ENCODE assay signal across 8 cellular contexts in genomic region chr9:91060520-91061343, GRCh38.
DNase-seq lines count a peak whose midpoint lies in the region; ATAC-seq and TF ChIP-seq lines count a peak whose summit lies in the region.

No MANE protein-coding gene starts in this region.

- no peak for TF ChIP-seq POLR2A in sigmoid colon (IDR thresholded peaks at IDR 0.05)

- DNase-seq in GM03348 (ENCODE audit: low spot score) (peak; percentile 85), NCI-H460 (ENCODE audit: extremely low read depth, low read depth) (peak; percentile 98), fibroblast of lung (ENCODE audit: low read depth in 2 of 2) (peak; percentile 95 to 100), sigmoid colon (peak; percentile 79), germinal center (ENCODE audit: low spot score) (no peak), NCI-H2227 (lab: John Stamatoyannopoulos, UW; ENCODE audit: unreplicated experiment) (no peak)
- DNase-seq in activated CD8-positive, alpha-beta memory T cell treated with anti-CD3 and anti-CD28 coated beads for 24 hours: no peak

- peak overlapping the region; percentile 86 for H3K27ac ChIP-seq in fibroblast of lung (ENCODE audit: insufficient read depth, low read length)
- H3K27ac ChIP-seq in sigmoid colon: peak overlapping the region; percentile 32 to 60 (median 48)

- H3K27me3 ChIP-seq in fibroblast of lung (ENCODE audit: control insufficient read depth, insufficient read depth, low read length) (no peaks in the 10 kb centered on the region), sigmoid colon (no peaks in the 10 kb centered on the region)

- intact Hi-C loops in sigmoid colon (cut with DNase I): no loop called here

- H4K20me1 ChIP-seq in fibroblast of lung (ENCODE audit: control insufficient read depth, extremely low read depth, insufficient read depth, low read length): no peaks in the 10 kb centered on the region

- no peaks in the 10 kb centered on the region for H3K79me2 ChIP-seq in fibroblast of lung (ENCODE audit: control insufficient read depth, insufficient read depth, low read length)

- peak overlapping the region; percentile 78 for H3K4me2 ChIP-seq in fibroblast of lung (ENCODE audit: extremely low read depth, insufficient read depth, low read length)

- WGBS in sigmoid colon, 2 donors: 5 to 41% methylated on average over 8 of the region's 8 CpGs

- H3K9ac ChIP-seq in fibroblast of lung (ENCODE audit: insufficient read depth, low read length): no peak overlapping the region

- no peaks in the 10 kb centered on the region for H3K36me3 ChIP-seq in fibroblast of lung (ENCODE audit: control insufficient read depth, insufficient read depth, low read length)
- no peaks in the 10 kb centered on the region for H3K36me3 ChIP-seq in sigmoid colon

- H2AFZ ChIP-seq in fibroblast of lung (ENCODE audit: low read length): no peak overlapping the region

- TF ChIP-seq CTCF in fibroblast of lung (conservative IDR thresholded peaks at IDR 0.05 in 1 of 2, IDR thresholded peaks at IDR 0.05 in 1 of 2; ENCODE audit: low read depth in 1 of 2, low read length in 2 of 2) (no peak), sigmoid colon (IDR thresholded peaks at IDR 0.05) (no peak)

- H3K4me3 ChIP-seq in fibroblast of lung (replicated peaks in 1 of 4; ENCODE audit: control extremely low read depth in 1 of 4, insufficient read depth in 1 of 4, low read depth in 3 of 4, low read length in 4 of 4) (peak overlapping the region in 2 of 4 experiments; percentile 18 to 30), sigmoid colon (no peak overlapping the region)

- H3K9me3 ChIP-seq in fibroblast of lung (ENCODE audit: control insufficient read depth, insufficient read depth, low read depth, low read length) (no peaks in the 10 kb centered on the region), sigmoid colon (no peaks in the 10 kb centered on the region)

- peak in 1 of 4 donors; percentile 33 for TF ChIP-seq EP300 in sigmoid colon (IDR thresholded peaks at IDR 0.05)

- ATAC-seq in HG02763 (IDR thresholded peaks at IDR 0.05; ENCODE audit: unreplicated experiment): no peak

- H3K4me1 ChIP-seq in fibroblast of lung (ENCODE audit: control insufficient read depth, extremely low read depth, insufficient read depth, low read length): peaks cover 12% of the 10 kb centered on the region
- peaks cover 0 to 9% (median 7%) of the 10 kb centered on the region in 4 donors for H3K4me1 ChIP-seq in sigmoid colon

Comparison
In these comparisons a context has a peak if more than half of its experiments do, and no peak if none do; other contexts are left out.
1. DNase-seq: peak in GM03348 (single experiment), NCI-H460 (single experiment), fibroblast of lung (2 of 2) and sigmoid colon (single experiment); none in germinal center (single experiment), activated CD8-positive, alpha-beta memory T cell treated with anti-CD3 and anti-CD28 coated beads for 24 hours (single experiment) and NCI-H2227 (single experiment).